ENCODE assay signal across 8 cellular contexts in genomic region chr15:55742498-55742926, GRCh38. TPM values are rescaled to one million over a fixed set of nuclear protein-coding genes. Genes with fewer than 3 reads are reported as not detected.
DNase-seq lines count a peak whose midpoint lies in the region; ATAC-seq, FAIRE-seq and TF ChIP-seq lines count a peak whose summit lies in the region.

No MANE protein-coding gene starts in this region.

- H4K5ac ChIP-seq in mesendoderm (ENCODE audit: low read length), result no peak overlapping the region

- H3K27me3 ChIP-seq in Peyer's patch (no peaks in the 10 kb centered on the region), mesendoderm (ENCODE audit: insufficient read depth, low read length, poor library complexity) (peaks cover 5% of the 10 kb centered on the region)

- no peak overlapping the region for H2BK120ac ChIP-seq in mesendoderm (ENCODE audit: low read depth, low read length)

- no peak overlapping the region for H3K23ac ChIP-seq in mesendoderm (ENCODE audit: low read length)

- peak overlapping the region; percentile 31 to 70 (median 56) for H3K4me3 ChIP-seq in Peyer's patch
- peak overlapping the region; percentile 59 for H3K4me3 ChIP-seq in mesendoderm (ENCODE audit: low read length)

- no peaks in the 10 kb centered on the region for H3K9me3 ChIP-seq in Peyer's patch

- FAIRE-seq in GM12891 (lab: Jason Lieb, UNC) (no peak), urothelium cell line (lab: Jason Lieb, UNC) (no peak)

- no peaks in the 10 kb centered on the region for H3K79me1 ChIP-seq in mesendoderm (ENCODE audit: low read length)

- WGBS in mesendoderm (ENCODE audit: extremely low coverage, insufficient coverage, low lambda C conversion rate), result no CpG with 5 or more reads among the region's 52 CpGs

- no peak for ATAC-seq in HG03520 (IDR thresholded peaks at IDR 0.05; ENCODE audit: unreplicated experiment)

- TF ChIP-seq CTCF in Peyer's patch (IDR thresholded peaks at IDR 0.05), result no peak

- DNase-seq in ACHN (peak; percentile 35), GM12891 (ENCODE audit: insufficient read length, low spot score) (peak; percentile 22), Peyer's patch (no peak), dermis blood vessel endothelial cell (peak; percentile 35), mesendoderm (no peak), urothelium cell line (ENCODE audit: low spot score) (peak; percentile 49), NAMALWA (ENCODE audit: low spot score) (no peak)

- in situ Hi-C loops in ACHN (cut with HindIII; ENCODE audit: low pct_ligation_motif_present, low pct_unique_long_range_greater_than_20kb, low sequenced_read_pairs), result no loop called here

- TF ChIP-seq POLR2A in GM12891 (IDR thresholded peaks at IDR 0.05; ENCODE audit: low read depth, low read length) (no peak), Peyer's patch (IDR thresholded peaks at IDR 0.05) (no peak)

- H3K9ac ChIP-seq in mesendoderm (ENCODE audit: low read length), result peak overlapping the region; percentile 70

- H3K4me1 ChIP-seq in Peyer's patch, result peaks cover 0 to 13% (median 6%) of the 10 kb centered on the region in 4 donors
- peaks cover 5% of the 10 kb centered on the region for H3K4me1 ChIP-seq in mesendoderm (ENCODE audit: control insufficient read depth, low read depth, low read length)

- H2BK5ac ChIP-seq in mesendoderm (ENCODE audit: low read length), result peak overlapping the region; percentile 17

- H3K18ac ChIP-seq in mesendoderm (ENCODE audit: low read length), result peak overlapping the region; percentile 73

- no peaks in the 10 kb centered on the region for H3K79me2 ChIP-seq in mesendoderm (ENCODE audit: control insufficient read depth, insufficient read depth, low read length)

- H4K8ac ChIP-seq in mesendoderm (ENCODE audit: low read depth, low read length), result no peak overlapping the region

- H2BK15ac ChIP-seq in mesendoderm (replicated peaks; ENCODE audit: low read depth), result no peak overlapping the region

- peak overlapping the region; percentile 89 for H3K56ac ChIP-seq in mesendoderm (ENCODE audit: low read length)

- peak overlapping the region; percentile 8 for H3K4ac ChIP-seq in mesendoderm (ENCODE audit: low read depth, low read length)

- H3K27ac ChIP-seq in Peyer's patch, result peak overlapping the region in 3 of 4 donors; percentile 62 to 66 (median 66)
- H3K27ac ChIP-seq in mesendoderm (ENCODE audit: low read depth, low read length), result peak overlapping the region; percentile 90

- no peak overlapping the region for H2AK5ac ChIP-seq in mesendoderm (ENCODE audit: low read length)

- H3K36me3 ChIP-seq in Peyer's patch (no peaks in the 10 kb centered on the region), mesendoderm (ENCODE audit: control insufficient read depth, insufficient read depth, low read length) (no peaks in the 10 kb centered on the region)

- peak overlapping the region; percentile 62 for H3K4me2 ChIP-seq in mesendoderm (ENCODE audit: low read length)

TF ChIP-seq in GM12891, 5 proteins besides CTCF, POLR2A, EP300 and RAD21:
- TF ChIP-seq POU2F2 (IDR thresholded peaks at IDR 0.05; ENCODE audit: low read depth, low read length), result no peak
- no peak for TF ChIP-seq SPI1 (IDR thresholded peaks at IDR 0.05; ENCODE audit: low read depth, low read length)
- no peak for TF ChIP-seq POLR2AphosphoS5 (IDR thresholded peaks at IDR 0.05; ENCODE audit: low read depth, low read length)
- no peak for TF ChIP-seq TAF1 (IDR thresholded peaks at IDR 0.05; ENCODE audit: low read depth, low read length)
- TF ChIP-seq PAX5 (IDR thresholded peaks at IDR 0.05; ENCODE audit: insufficient read depth, low read length, severe bottlenecking), result no peak

RNA-seq across cellular contexts. Expression of gene PRTG, which starts 0.4 kb away (rescaled TPM):
- 0.01 TPM for polyA plus RNA-seq in GM12891 (2012; ENCODE audit: low read depth, missing spikeins)
- 1 to 10 TPM in 1 of 4 donors, under 1 TPM in 2, not detected in 1; 0.19 to 6.6 (median 0.54) TPM for total RNA-seq in Peyer's patch
- 2.6 and 7.5 TPM in 2 replicates for total RNA-seq in dermis blood vessel endothelial cell
- 2.3 TPM for polyA plus RNA-seq in mesendoderm (2013, experiment 1 of 2)
- polyA plus RNA-seq in mesendoderm (2013, experiment 2 of 2), result 2.1 TPM

Comparison
In these comparisons a context has a peak if more than half of its experiments do, and no peak if none do; other contexts are left out.
1. DNase-seq: peak in ACHN (single experiment), GM12891 (single experiment), dermis blood vessel endothelial cell (single experiment) and urothelium cell line (single experiment); none in Peyer's patch (0 of 3), mesendoderm (single experiment) and NAMALWA (single experiment).